In genomic region chr5:18281947-18282557, GRCh38 we compare ENCODE assay signal across 8 cellular contexts.
A peak's percentile ranks its signal among the peaks of the same experiment; 100 is the strongest.
DNase-seq lines count a peak whose midpoint lies in the region; ATAC-seq and TF ChIP-seq lines count a peak whose summit lies in the region.

No MANE protein-coding gene starts in this region.

- H3K4me1 ChIP-seq in parathyroid adenoma, result no peaks in the 10 kb centered on the region

- peak; percentile 41 for DNase-seq in ACHN
- DNase-seq in NCI-H82 treated with DMSO at 0.1 percent for 48 hours (lab: John Stamatoyannopoulos, UW; ENCODE audit: unreplicated experiment), result peak; percentile 5
- DNase-seq in dedifferentiated amniotic fluid mesenchymal stem cell (ENCODE audit: extremely low spot score), result peak; percentile 58
- DNase-seq in OCI-M2 (lab: John Stamatoyannopoulos, UW; ENCODE audit: unreplicated experiment), result no peak

- ATAC-seq in HG03378 (IDR thresholded peaks at IDR 0.05; ENCODE audit: unreplicated experiment), result peak; percentile 54
- no peak for ATAC-seq in HG03521 (IDR thresholded peaks at IDR 0.05; ENCODE audit: unreplicated experiment)
- no peak for ATAC-seq in HG03520 (IDR thresholded peaks at IDR 0.05; ENCODE audit: unreplicated experiment)

- no peak overlapping the region for H3K4me3 ChIP-seq in parathyroid adenoma (ENCODE audit: low read depth, low read length)

- peak; percentile 42 for TF ChIP-seq CTCF in parathyroid adenoma (IDR thresholded peaks at IDR 0.05)

- no peak overlapping the region for H3K4me2 ChIP-seq in parathyroid adenoma (ENCODE audit: low read length)

- no peaks in the 10 kb centered on the region for H3K9me3 ChIP-seq in parathyroid adenoma (ENCODE audit: control insufficient read depth, low read length)

- H3K79me2 ChIP-seq in parathyroid adenoma, result no peaks in the 10 kb centered on the region

- H3K36me3 ChIP-seq in parathyroid adenoma (ENCODE audit: control insufficient read depth, insufficient read depth, low read length), result no peaks in the 10 kb centered on the region

- in situ Hi-C loops in ACHN (cut with HindIII; ENCODE audit: low pct_ligation_motif_present, low pct_unique_long_range_greater_than_20kb, low sequenced_read_pairs), result no loop called here

- H2AFZ ChIP-seq in parathyroid adenoma, result no peak overlapping the region

- H3K27me3 ChIP-seq in parathyroid adenoma (ENCODE audit: control insufficient read depth, insufficient read depth, low read length), result no peaks in the 10 kb centered on the region

- H3K27ac ChIP-seq in parathyroid adenoma, result no peak overlapping the region

- no peak overlapping the region for H3K9ac ChIP-seq in parathyroid adenoma
